ENCODE assay signal across 8 cellular contexts in genomic region chr11:67504950-67505561, GRCh38. TPM values are rescaled to one million over a fixed set of nuclear protein-coding genes. Genes with fewer than 3 reads are reported as not detected.
DNase-seq lines count a peak whose midpoint lies in the region; ATAC-seq and TF ChIP-seq lines count a peak whose summit lies in the region.

PITPNM1 (minus strand) TSS chr11:67505363; CDS start chr11:67504180, 1,183 bp downstream.

- peaks cover 12% of the 10 kb centered on the region for H3K27me3 Mint-ChIP-seq in H9 (ENCODE audit: low read depth)

- H2BK12ac ChIP-seq in H9 (ENCODE audit: insufficient read length, low read depth, low read length) = no peak within 1 kb of the TSS

- TF ChIP-seq CTCF in BJ (IDR thresholded peaks at IDR 0.05; ENCODE audit: insufficient read depth, low read depth, low read length) (no peak), H9 (conservative IDR thresholded peaks at IDR 0.05) (no peak), Panc1 (IDR thresholded peaks at IDR 0.05) (no peak), fibroblast of villous mesenchyme (IDR thresholded peaks at IDR 0.05; ENCODE audit: insufficient read depth, low read depth, low read length) (no peak), neural cell (IDR thresholded peaks at IDR 0.05; ENCODE audit: poor library complexity, severe bottlenecking) (no peak)

- no peak for TF ChIP-seq RAD21 in neural cell (conservative IDR thresholded peaks at IDR 0.05)

- no CpG with 5 or more reads among the region's 58 CpGs for WGBS in H9 (ENCODE audit: extremely low coverage, insufficient read length, low lambda C conversion rate)

- H2AK5ac ChIP-seq in H9 (ENCODE audit: insufficient read length, low read length) = no peak within 1 kb of the TSS

- H2BK15ac ChIP-seq in H9 (ENCODE audit: low read depth, low read length) = no peak within 1 kb of the TSS

- H3F3A ChIP-seq in neural cell (ENCODE audit: insufficient read depth, low read length, poor library complexity, severe bottlenecking) = no peaks in the 10 kb centered on the region

- DNase-seq in BJ (ENCODE audit: low read depth) (no peak), H9 (peak; percentile 76), Panc1 (ENCODE audit: low read depth, low spot score) (no peak), fibroblast of villous mesenchyme (ENCODE audit: low read depth) (peak; percentile 51)
- peak; percentile 69 for DNase-seq in activated T-helper 9 cell treated with anti-CD3 and anti-CD28 coated beads, Interleukin-2, amount 50 U/mL, for 16 hours (ENCODE audit: low read depth)

- no peaks in the 10 kb centered on the region; a peak in 1 of 5 replicates for H3K9me3 Mint-ChIP-seq in H9

- H3K4me1 Mint-ChIP-seq in H9 = peaks cover 19 to 30% of the 10 kb centered on the region in 2 experiments

- peak; percentile 36 for ATAC-seq in Panc1
- ATAC-seq in GM21423 (IDR thresholded peaks at IDR 0.05; ENCODE audit: unreplicated experiment) = no peak

- no peak within 1 kb of the TSS for H3T11ph ChIP-seq in H9 (ENCODE audit: low read length)

- CTCF ChIA-PET in BJ (lab: Yijun Ruan, JAX) (interaction anchor here (0.6 to 1.6 kb wide), 10 partner anchors 14 to 160 kb away, joined by 3 to 7 read pairs (median 3); partner anchors contain the start of gene RAD9A), Panc1 (lab: Charles Lee) (interaction anchor here (0.6 to 0.7 kb wide), 3 partner anchors 103 to 170 kb away, joined by 3 to 8 read pairs (median 3); partner anchors contain the start of gene PPP1CA)

- POLR2A ChIA-PET in BJ (lab: Charles Lee) = no interaction called here
- POLR2A ChIA-PET in Panc1 (lab: Charles Lee) = no interaction called here

- H3K23me2 ChIP-seq in H9 (ENCODE audit: insufficient read length, low read depth, low read length, poor library complexity, severe bottlenecking) = peaks cover 17% of the 10 kb centered on the region

- H3K9ac ChIP-seq in H9 (ENCODE audit: extremely low read depth, insufficient read length, low read length) (peak within 1 kb of the TSS; percentile 8), neural cell (ENCODE audit: low read length) (peak within 1 kb of the TSS; percentile 87)

- no peak within 1 kb of the TSS for H3K56ac ChIP-seq in H9 (ENCODE audit: insufficient read length, low read depth, low read length)

- H2BK120ac ChIP-seq in H9 (ENCODE audit: low read depth, low read length, poor library complexity, severe bottlenecking) = no peak within 1 kb of the TSS

- H3K4me1 ChIP-seq in H9 (ENCODE audit: insufficient read depth, low read length) (no peaks in the 10 kb centered on the region), Panc1 (ENCODE audit: control insufficient read depth, insufficient read depth, low read length) (peaks cover 25% of the 10 kb centered on the region)

- H2BK5ac ChIP-seq in H9 (ENCODE audit: insufficient read length, low read length) = no peak within 1 kb of the TSS

- H3K9me2 ChIP-seq in neural cell (ENCODE audit: insufficient read depth, low read length) = no peaks in the 10 kb centered on the region

- H4K8ac ChIP-seq in H9 (replicated peaks; ENCODE audit: insufficient read length, low read depth, low read length) = no peak within 1 kb of the TSS

- H3K4me3 Mint-ChIP-seq in H9 = peak within 1 kb of the TSS; percentile 79 to 92

- no peaks in the 10 kb centered on the region for H3K79me1 ChIP-seq in H9 (ENCODE audit: insufficient read depth, low read depth, low read length, poor library complexity, severe bottlenecking)

- peak within 1 kb of the TSS; percentile 88 for H3K4me2 ChIP-seq in H9 (ENCODE audit: insufficient read depth, insufficient read length, low read length)
- peak within 1 kb of the TSS; percentile 82 for H3K4me2 ChIP-seq in neural cell (ENCODE audit: low read length)

- H3K27me3 ChIP-seq in BJ (ENCODE audit: control insufficient read depth, insufficient read depth, low read length) (no peaks in the 10 kb centered on the region), H9 (ENCODE audit: insufficient read depth, low read length) (no peaks in the 10 kb centered on the region), Panc1 (ENCODE audit: control insufficient read depth, insufficient read depth, low read length) (no peaks in the 10 kb centered on the region), neural cell (ENCODE audit: insufficient read depth, low read depth, low read length) (no peaks in the 10 kb centered on the region)

- peaks cover 10 to 23% (median 19%) of the 10 kb centered on the region in 3 experiments for H3K36me3 Mint-ChIP-seq in H9 (ENCODE audit: insufficient read depth in 1 of 3, low read depth in 3 of 3)

- H3K18ac ChIP-seq in H9 (ENCODE audit: insufficient read length, low read depth, low read length) = no peak within 1 kb of the TSS

- H3K4me3 ChIP-seq in BJ (ENCODE audit: low read depth, low read length) = peak within 1 kb of the TSS; percentile 73
- peak within 1 kb of the TSS; percentile 82 to 90 for H3K4me3 ChIP-seq in Panc1 (ENCODE audit: low read depth in 2 of 2, low read length in 2 of 2)
- H3K4me3 ChIP-seq in fibroblast of villous mesenchyme (ENCODE audit: low read depth, low read length) = peak within 1 kb of the TSS; percentile 81
- H3K4me3 ChIP-seq in neural cell (ENCODE audit: low read length) = peak within 1 kb of the TSS; percentile 89

- H4K20me1 ChIP-seq in H9 (ENCODE audit: control insufficient read depth, insufficient read depth, insufficient read length) (no peaks in the 10 kb centered on the region), neural cell (ENCODE audit: insufficient read depth) (no peaks in the 10 kb centered on the region)

- H3K27ac ChIP-seq in H9 (ENCODE audit: insufficient read length, low read depth, low read length) (no peak within 1 kb of the TSS), Panc1 (ENCODE audit: low read length) (peak within 1 kb of the TSS; percentile 88), neural cell (ENCODE audit: low read length) (peak within 1 kb of the TSS; percentile 67), temporal lobe (ENCODE audit: low read depth, low read length) (peak within 1 kb of the TSS; percentile 91)

- H4K91ac ChIP-seq in H9 (ENCODE audit: insufficient read length, low read depth, low read length) = no peak within 1 kb of the TSS

- H3K79me2 ChIP-seq in H9 (ENCODE audit: insufficient read depth, low read length) = peaks cover 2% of the 10 kb centered on the region; the same call in 1 of the 2 replicates
- H3K79me2 ChIP-seq in neural cell (replicated peaks; ENCODE audit: insufficient read depth, low read length) = peaks cover 15% of the 10 kb centered on the region

- H3K9me3 ChIP-seq in H9 (ENCODE audit: control insufficient read depth, low read depth, low read length) (no peaks in the 10 kb centered on the region), Panc1 (ENCODE audit: control insufficient read depth, insufficient read depth, low read depth, low read length) (no peaks in the 10 kb centered on the region), neural cell (ENCODE audit: low read length) (no peaks in the 10 kb centered on the region)

- no peak within 1 kb of the TSS for H2BK20ac ChIP-seq in H9 (ENCODE audit: low read depth, low read length, poor library complexity, severe bottlenecking)

- H3K27ac Mint-ChIP-seq in H9 = peak within 1 kb of the TSS in 2 of 3 experiments; percentile 70 to 89; a peak in 4 of 7 replicates

- peaks cover 5% of the 10 kb centered on the region for H3K36me3 ChIP-seq in BJ (ENCODE audit: control insufficient read depth, insufficient read depth, low read length)
- H3K36me3 ChIP-seq in Panc1 (ENCODE audit: control insufficient read depth, insufficient read depth, low read length) = no peaks in the 10 kb centered on the region; the same call in 1 of the 2 replicates
- H3K36me3 ChIP-seq in neural cell (ENCODE audit: insufficient read depth, low read length) = no peaks in the 10 kb centered on the region

- in situ Hi-C loops in Panc1 (cut with HindIII; ENCODE audit: low pct_unique_long_range_greater_than_20kb, low sequenced_read_pairs) = no loop called here

- BruUV-seq in Panc1 (replicated peaks; lab: Mats Ljungman, UMichigan) = no TSS peak

- H2AFZ ChIP-seq in H9 (ENCODE audit: low read length) (no peak within 1 kb of the TSS), neural cell (ENCODE audit: low read depth, low read length) (peak within 1 kb of the TSS; percentile 14)

- intact Hi-C loops in Panc1 (cut with micrococcal nuclease; ENCODE audit: unreplicated experiment) = loop anchor here (5.0 kb wide), 1 partner anchor 93 kb away; no protein-coding TSS in a partner anchor

- no peak within 1 kb of the TSS for H3K4ac ChIP-seq in H9 (ENCODE audit: low read depth, low read length)

- no peak within 1 kb of the TSS for H3K23ac ChIP-seq in H9 (ENCODE audit: insufficient read length, low read depth, low read length)

- H3K14ac ChIP-seq in H9 (ENCODE audit: insufficient read depth, low read length) = peak within 1 kb of the TSS; percentile 54

- TF ChIP-seq EP300 in neural cell (conservative IDR thresholded peaks at IDR 0.05; ENCODE audit: poor library complexity, severe bottlenecking) = no peak

- no peak within 1 kb of the TSS for H4K5ac ChIP-seq in H9 (ENCODE audit: insufficient read length, low read depth, low read length)

TF ChIP-seq in neural cell, 6 proteins besides CTCF, POLR2A, EP300 and RAD21 (continues in another document):
- no peak for TF ChIP-seq EZH2 (IDR thresholded peaks at IDR 0.05; ENCODE audit: borderline replicate concordance, insufficient read depth, low read length, poor library complexity, severe bottlenecking)
- TF ChIP-seq MXI1 (conservative IDR thresholded peaks at IDR 0.05; ENCODE audit: poor library complexity, severe bottlenecking) = no peak
- TF ChIP-seq SMC3 (conservative IDR thresholded peaks at IDR 0.05; ENCODE audit: poor library complexity) = no peak
- TF ChIP-seq TAF1 (IDR thresholded peaks at IDR 0.05; ENCODE audit: low read depth) = no peak

RNA-seq across cellular contexts. Expression of gene PITPNM1, which starts in this region (rescaled TPM):
- 8.0 and 14.4 TPM in 2 replicates for polyA plus RNA-seq in BJ (2011; rRNA removed)
- polyA minus RNA-seq in BJ (2011; rRNA and poly(A)+ RNA removed) = 10.0 and 15.3 TPM in 2 replicates
- 43.5 and 50.1 TPM in 2 replicates for total RNA-seq in H9 (2021)
- 70.4 TPM for total RNA-seq in Panc1 (2021; ENCODE audit: unreplicated experiment)
- polyA plus RNA-seq in Panc1 (2012; ENCODE audit: insufficient read length) = 78.0 TPM
- 21.9 and 22.9 TPM in 2 replicates for total RNA-seq in fibroblast of villous mesenchyme
- 25.8 and 37.2 TPM in 2 replicates for polyA plus RNA-seq in neural cell
- polyA minus RNA-seq in neural cell = 40.2 and 42.1 TPM in 2 replicates
- 35.7 TPM for total RNA-seq in temporal lobe

Comparison
In these comparisons a context has a peak if more than half of its experiments do, and no peak if none do; other contexts are left out.
1. DNase-seq: peak in H9 (single experiment), activated T-helper 9 cell treated with anti-CD3 and anti-CD28 coated beads, Interleukin-2, amount 50 U/mL, for 16 hours (single experiment) and fibroblast of villous mesenchyme (single experiment); none in BJ (single experiment) and Panc1 (single experiment).
2. Peak in every context shown above with its lines, with median percentiles within 50 percentile points of each other: H3K4me3 ChIP-seq.